8 cellular contexts compared by ENCODE assay signal in the genomic region with DNA sequence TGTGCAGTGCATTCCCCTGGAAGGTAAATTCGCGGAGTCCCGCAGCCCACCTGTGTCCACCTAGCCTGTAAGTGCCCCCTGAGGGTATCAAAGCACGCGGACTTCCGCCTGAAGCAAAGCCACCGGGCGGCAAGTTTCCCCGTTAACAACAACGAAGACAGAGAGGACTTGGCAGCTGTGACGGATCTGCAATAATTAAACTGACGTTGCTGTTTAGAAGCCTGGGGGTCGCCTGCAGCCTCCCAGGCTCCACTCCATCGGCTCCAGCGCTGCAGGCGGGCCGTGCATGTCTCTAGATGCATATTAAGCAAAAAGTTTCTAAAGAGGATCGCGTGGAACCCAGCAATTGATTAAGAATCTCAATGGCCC. TPM values are rescaled to one million over a fixed set of nuclear protein-coding genes. Genes with fewer than 3 reads are reported as not detected.
DNase-seq lines count a peak whose midpoint lies in the region; ATAC-seq, FAIRE-seq and TF ChIP-seq lines count a peak whose summit lies in the region.

No MANE protein-coding gene starts in this region.

- no peaks in the 10 kb centered on the region for H3K9me3 Mint-ChIP-seq in CD8-positive, alpha-beta T cell
- H3K9me3 Mint-ChIP-seq in activated CD4-positive, alpha-beta T cell treated with anti-CD3 and anti-CD28 coated beads for 36 hours (ENCODE audit: low read depth): no peaks in the 10 kb centered on the region

- H3K36me3 Mint-ChIP-seq in CD8-positive, alpha-beta T cell: peaks cover 25% of the 10 kb centered on the region
- peaks cover 10% of the 10 kb centered on the region for H3K36me3 Mint-ChIP-seq in activated CD4-positive, alpha-beta T cell treated with anti-CD3 and anti-CD28 coated beads for 36 hours (ENCODE audit: low read depth)

- DNase-seq in CD8-positive, alpha-beta T cell: peak in 2 of 7 experiments; percentile 14 to 35
- DNase-seq in activated CD4-positive, alpha-beta T cell treated with anti-CD3 and anti-CD28 coated beads for 36 hours: peak; percentile 34
- DNase-seq in fibroblast of the aortic adventitia (ENCODE audit: low read depth) (no peak), pancreas (peak; percentile 18 to 63 (median 37)), pons (ENCODE audit: low spot score) (no peak), retina (no peak)

- no peak for FAIRE-seq in pancreas (lab: Jason Lieb, UNC)

- ATAC-seq in CD8-positive, alpha-beta T cell: peak; percentile 28
- ATAC-seq in GM19025 (IDR thresholded peaks at IDR 0.05; ENCODE audit: low read depth, unreplicated experiment) (peak; percentile 14), HG03196 (IDR thresholded peaks at IDR 0.05; ENCODE audit: unreplicated experiment) (peak; percentile 22), pancreas (peak; percentile 13 to 32 (median 28))
- ATAC-seq in activated CD4-positive, alpha-beta T cell treated with anti-CD3 and anti-CD28 coated beads for 36 hours: peak; percentile 1

- H3K27ac ChIP-seq in CD8-positive, alpha-beta T cell (ENCODE audit: low read depth, low read length): peak overlapping the region; percentile 23
- peak overlapping the region; percentile 25 to 90 (median 78) for H3K27ac ChIP-seq in pancreas

- peak overlapping the region; percentile 75 for H3K4me3 ChIP-seq in CD8-positive, alpha-beta T cell (ENCODE audit: low read depth, low read length)
- peak overlapping the region; percentile 62 for H3K4me3 ChIP-seq in fibroblast of the aortic adventitia (ENCODE audit: low read depth, low read length)
- H3K4me3 ChIP-seq in pancreas: peak overlapping the region; percentile 35 to 61 (median 43)

- H3K27ac Mint-ChIP-seq in CD8-positive, alpha-beta T cell: peak overlapping the region; percentile 95
- peak overlapping the region; percentile 82 for H3K27ac Mint-ChIP-seq in activated CD4-positive, alpha-beta T cell treated with anti-CD3 and anti-CD28 coated beads for 36 hours

- peaks cover 25% of the 10 kb centered on the region for H3K4me1 Mint-ChIP-seq in CD8-positive, alpha-beta T cell (ENCODE audit: low read depth)
- H3K4me1 Mint-ChIP-seq in activated CD4-positive, alpha-beta T cell treated with anti-CD3 and anti-CD28 coated beads for 36 hours: peaks cover 20% of the 10 kb centered on the region

- WGBS in pancreas, 2 donors: 3 to 7% methylated on average over 19 of the region's 19 CpGs

- H3K4me1 ChIP-seq in CD8-positive, alpha-beta T cell (ENCODE audit: insufficient read depth, low read length): peaks cover 22% of the 10 kb centered on the region
- H3K4me1 ChIP-seq in pancreas: peaks cover 6 to 17% (median 16%) of the 10 kb centered on the region in 3 donors

- H3K4me3 Mint-ChIP-seq in CD8-positive, alpha-beta T cell: peak overlapping the region; percentile 94
- H3K4me3 Mint-ChIP-seq in activated CD4-positive, alpha-beta T cell treated with anti-CD3 and anti-CD28 coated beads for 36 hours: peak overlapping the region; percentile 91

- H3K27me3 Mint-ChIP-seq in CD8-positive, alpha-beta T cell (ENCODE audit: low read depth): no peaks in the 10 kb centered on the region
- no peaks in the 10 kb centered on the region for H3K27me3 Mint-ChIP-seq in activated CD4-positive, alpha-beta T cell treated with anti-CD3 and anti-CD28 coated beads for 36 hours

- POLR2A ChIA-PET in CD8-positive, alpha-beta T cell (lab: Charles Lee): interaction anchor here (0.5 to 1.4 kb wide), 5 partner anchors 12 to 197 kb away, joined by 3 to 12 read pairs (median 3); a partner anchor contains a TSS
- POLR2A ChIA-PET in activated CD4-positive, alpha-beta T cell treated with anti-CD3 and anti-CD28 coated beads for 36 hours (lab: Charles Lee): interaction anchor here (1.2 kb wide), 1 partner anchor 14 kb away, joined by 3 read pairs; no protein-coding TSS in a partner anchor

- peaks cover 9% of the 10 kb centered on the region for H3K36me3 ChIP-seq in CD8-positive, alpha-beta T cell (ENCODE audit: insufficient read depth, low read length)
- H3K36me3 ChIP-seq in pancreas: no peaks in the 10 kb centered on the region

- no peaks in the 10 kb centered on the region for H3K9me3 ChIP-seq in CD8-positive, alpha-beta T cell (ENCODE audit: low read length)
- no peaks in the 10 kb centered on the region for H3K9me3 ChIP-seq in pancreas

- intact Hi-C loops in CD8-positive, alpha-beta T cell (cut with DNase I, micrococcal nuclease): loop anchor here (1.0 to 10.0 kb wide), 5 partner anchors 22 to 1543 kb away; a partner anchor contains a TSS
- intact Hi-C loops in activated CD4-positive, alpha-beta T cell treated with anti-CD3 and anti-CD28 coated beads for 36 hours (cut with DNase I, micrococcal nuclease): loop anchor here (1.0 to 2.0 kb wide), 3 partner anchors 22 to 35 kb away; a partner anchor contains a TSS
- intact Hi-C loops in pancreas (cut with DNase I): no loop called here

- CTCF ChIA-PET in CD8-positive, alpha-beta T cell (lab: Charles Lee): no interaction called here
- CTCF ChIA-PET in activated CD4-positive, alpha-beta T cell treated with anti-CD3 and anti-CD28 coated beads for 36 hours (lab: Charles Lee): interaction anchor here (1.1 to 1.3 kb wide), 2 partner anchors 9 to 17 kb away, joined by 3 to 4 read pairs; no protein-coding TSS in a partner anchor

- TF ChIP-seq CTCF in CD8-positive, alpha-beta T cell (IDR thresholded peaks at IDR 0.05): no peak
- TF ChIP-seq CTCF in fibroblast of the aortic adventitia (IDR thresholded peaks at IDR 0.05; ENCODE audit: insufficient read depth, low read length) (no peak), pancreas (IDR thresholded peaks at IDR 0.05) (no peak)

- H3K27me3 ChIP-seq in CD8-positive, alpha-beta T cell (ENCODE audit: insufficient read depth, low read length): no peaks in the 10 kb centered on the region
- no peaks in the 10 kb centered on the region for H3K27me3 ChIP-seq in pancreas

RNA-seq across cellular contexts. Expression of a gene that starts 34.8 kb away (rescaled TPM):
- 1 to 10 TPM; 2.3 to 2.9 TPM for total RNA-seq in CD8-positive, alpha-beta T cell
- total RNA-seq in activated CD4-positive, alpha-beta T cell treated with anti-CD3 and anti-CD28 coated beads for 36 hours: 1 to 10 TPM; 1.8 to 2.9 TPM
- total RNA-seq in fibroblast of the aortic adventitia (ENCODE audit: low replicate concordance) (17.6 and 22.5 TPM in 2 replicates), pancreas (10 to 100 TPM; 19.2 to 28.2 (median 23.6) TPM)
- polyA plus RNA-seq in pancreas: 10 to 100 TPM; 22.1 to 23.6 TPM

Comparison
In these comparisons a context has a peak if more than half of its experiments do, and no peak if none do; other contexts are left out.
1. DNase-seq: peak in activated CD4-positive, alpha-beta T cell treated with anti-CD3 and anti-CD28 coated beads for 36 hours (single experiment) and pancreas (6 of 6); none in fibroblast of the aortic adventitia (single experiment), pons (single experiment) and retina (single experiment).
2. intact Hi-C loops: an anchor here in CD8-positive, alpha-beta T cell (1.0 to 10.0 kb wide) and activated CD4-positive, alpha-beta T cell treated with anti-CD3 and anti-CD28 coated beads for 36 hours (1.0 to 2.0 kb wide); none called in pancreas.
3. Peak in every context shown above with its lines, with median percentiles within 50 percentile points of each other: ATAC-seq and H3K4me3 ChIP-seq.